ENCODE assay signal across 1 cellular context in genomic region chr18:3152294-3152693, GRCh38.
TF ChIP-seq lines count a peak whose summit lies in the region.

No MANE protein-coding gene starts in this region.

TF ChIP-seq in GM23338, 12 proteins besides CTCF, POLR2A, EP300 and RAD21 (continued from another document):
- no peak for TF ChIP-seq ZNF462 (CRISPR knock-in tag; IDR thresholded peaks at IDR 0.05)
